In the genomic region with DNA sequence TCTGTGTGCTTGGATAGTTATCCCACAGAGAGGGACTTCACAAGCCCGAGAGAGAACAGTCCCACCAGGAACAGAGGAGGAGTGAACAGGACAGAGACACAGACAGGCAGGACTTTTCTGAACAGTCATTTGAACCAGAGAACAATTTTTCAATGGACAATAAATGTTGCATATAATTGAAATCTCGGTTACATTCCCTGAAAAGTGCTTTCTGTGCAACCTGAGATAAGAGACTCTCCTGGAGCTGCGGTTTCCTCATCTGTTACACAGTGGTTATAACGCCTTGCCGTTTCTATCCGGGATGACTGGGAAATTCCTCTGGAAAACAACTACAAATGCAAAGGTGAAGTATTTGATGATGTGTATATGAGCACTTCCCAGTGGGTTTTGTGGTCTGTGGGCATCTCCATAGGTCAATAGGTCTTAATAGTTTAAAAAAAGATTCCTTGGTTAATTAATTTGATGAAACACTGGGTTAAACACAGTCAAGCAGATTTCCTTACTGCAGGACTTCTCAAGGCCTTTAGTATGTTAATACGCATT, we compare ENCODE assay signal across 32 cellular contexts.
"Had no signal": no experiment of that assay in that cellular context is flagged by ENCODE, and none has a peak within 500 bp of the region (broad histone marks: within the 10 kb centered on the region; RNA-seq: fewer than 3 reads in every experiment).

No MANE protein-coding gene starts in this region.

- H3K36me3 Mint-ChIP-seq: activated naive CD4-positive, alpha-beta T cell treated with anti-CD3 and anti-CD28 coated beads, Interleukin-2, amount 50 U/mL, for 24 hours; stimulated activated memory B cell treated with anti-CD40 and anti-IgM and Interleukin-4, amounts not matched to agents 10 μg/mL and 1 μg/mL and 100 μg/mL, for 72 hours had no signal

- H3K4me1 Mint-ChIP-seq: activated CD4-positive, alpha-beta memory T cell treated with anti-CD3 and anti-CD28 coated beads, Interleukin-2, amount 10 ng/mL, durations not matched to agents 7 days and 5 days; activated naive CD4-positive, alpha-beta T cell treated with anti-CD3 and anti-CD28 coated beads, Interleukin-2, amount 50 U/mL, for 24 hours; stimulated activated memory B cell treated with anti-CD40 and anti-IgM and Interleukin-4, amounts not matched to agents 10 μg/mL and 1 μg/mL and 100 μg/mL, for 72 hours had no signal

- DNase-seq: activated CD4-positive, alpha-beta memory T cell treated with anti-CD3 and anti-CD28 coated beads, Interleukin-2, amount 10 ng/mL, durations not matched to agents 7 days and 5 days; activated CD4-positive, alpha-beta T cell treated with anti-CD3 and anti-CD28 coated beads for 48 hours; activated CD8-positive, alpha-beta memory T cell treated with anti-CD3 and anti-CD28 coated beads, Interleukin-2, amount 50 U/mL, for 48 hours; activated naive CD8-positive, alpha-beta T cell treated with anti-CD3 and anti-CD28 coated beads, Interleukin-2, amount 50 U/mL, for 24 hours; activated T-cell treated with anti-CD3 and anti-CD28 coated beads, Interleukin-2, amount 50 U/mL, for 24 hours; amygdala; dermis blood vessel endothelial cell; effector CD4-positive, alpha-beta T cell; esophagus squamous epithelium; foreskin melanocyte; left ventricle myocardium inferior; ovary; retina; small intestine; stimulated activated CD4-positive, alpha-beta T cell treated with anti-CD3 and anti-CD28 coated beads, Interleukin-4, amount 100 ng/mL, for 4 hours; stimulated activated CD8-positive, alpha-beta memory T cell treated with anti-CD3 and anti-CD28 coated beads, Interleukin-4, amount 100 ng/mL, for 48 hours; stimulated activated naive CD8-positive, alpha-beta T cell treated with anti-CD3 and anti-CD28 coated beads, Interleukin-15, amount 100 ng/mL, for 72 hours; substantia nigra; T-helper 1 cell; T-helper 9 cell; upper lobe of left lung had no signal

- H3K27me3 Mint-ChIP-seq: activated CD4-positive, alpha-beta memory T cell treated with anti-CD3 and anti-CD28 coated beads, Interleukin-2, amount 10 ng/mL, durations not matched to agents 7 days and 5 days; activated naive CD4-positive, alpha-beta T cell treated with anti-CD3 and anti-CD28 coated beads, Interleukin-2, amount 50 U/mL, for 24 hours; activated naive CD8-positive, alpha-beta T cell treated with anti-CD3 and anti-CD28 coated beads, Interleukin-2, amount 50 U/mL, for 24 hours; activated T-cell treated with anti-CD3 and anti-CD28 coated beads, Interleukin-2, amount 50 U/mL, for 24 hours; stimulated activated memory B cell treated with anti-CD40 and anti-IgM and Interleukin-4, amounts not matched to agents 10 μg/mL and 1 μg/mL and 100 μg/mL, for 72 hours had no signal

- H3K4me3 Mint-ChIP-seq: activated CD4-positive, alpha-beta memory T cell treated with anti-CD3 and anti-CD28 coated beads, Interleukin-2, amount 10 ng/mL, durations not matched to agents 7 days and 5 days; activated naive CD4-positive, alpha-beta T cell treated with anti-CD3 and anti-CD28 coated beads, Interleukin-2, amount 50 U/mL, for 24 hours; activated naive CD8-positive, alpha-beta T cell treated with anti-CD3 and anti-CD28 coated beads, Interleukin-2, amount 50 U/mL, for 24 hours; activated T-cell treated with anti-CD3 and anti-CD28 coated beads, Interleukin-2, amount 50 U/mL, for 24 hours; nephron; stimulated activated memory B cell treated with anti-CD40 and anti-IgM and Interleukin-4, amounts not matched to agents 10 μg/mL and 1 μg/mL and 100 μg/mL, for 72 hours; stimulated activated naive CD8-positive, alpha-beta T cell treated with anti-CD3 and anti-CD28 coated beads, Interleukin-15, amount 100 ng/mL, for 72 hours had no signal

- H3K27ac ChIP-seq: esophagus squamous epithelium, left ventricle myocardium inferior, ovary, upper lobe of left lung, vagina, VCaP had no signal

- H3K36me3 ChIP-seq: esophagus squamous epithelium, left ventricle myocardium inferior, ovary, upper lobe of left lung, vagina had no signal

- FAIRE-seq: bronchial epithelial cell, colon, small intestine, TTC549 had no signal

- H3K27ac Mint-ChIP-seq: activated CD4-positive, alpha-beta memory T cell treated with anti-CD3 and anti-CD28 coated beads, Interleukin-2, amount 10 ng/mL, durations not matched to agents 7 days and 5 days; activated naive CD4-positive, alpha-beta T cell treated with anti-CD3 and anti-CD28 coated beads, Interleukin-2, amount 50 U/mL, for 24 hours; activated naive CD8-positive, alpha-beta T cell treated with anti-CD3 and anti-CD28 coated beads, Interleukin-2, amount 50 U/mL, for 24 hours; activated T-cell treated with anti-CD3 and anti-CD28 coated beads, Interleukin-2, amount 50 U/mL, for 24 hours; activated T-helper 2 cell treated with anti-CD3 and anti-CD28 coated beads, Interferon-gamma antibody, Interleukin-2, Interleukin-4, amounts not matched to agents 10 μg/mL and 5 μg/mL and 100 μg/mL, durations not matched to agents 14 hours and 24 hours and 36 hours; nephron; progenitor cell of endocrine pancreas; stimulated activated memory B cell treated with anti-CD40 and anti-IgM and Interleukin-4, amounts not matched to agents 10 μg/mL and 1 μg/mL and 100 μg/mL, for 72 hours had no signal

- H3K9me3 ChIP-seq: esophagus squamous epithelium, left ventricle myocardium inferior, ovary, upper lobe of left lung, vagina had no signal

- H3K9me3 Mint-ChIP-seq: activated CD4-positive, alpha-beta memory T cell treated with anti-CD3 and anti-CD28 coated beads, Interleukin-2, amount 10 ng/mL, durations not matched to agents 7 days and 5 days; activated naive CD4-positive, alpha-beta T cell treated with anti-CD3 and anti-CD28 coated beads, Interleukin-2, amount 50 U/mL, for 24 hours; activated naive CD8-positive, alpha-beta T cell treated with anti-CD3 and anti-CD28 coated beads, Interleukin-2, amount 50 U/mL, for 24 hours; activated T-cell treated with anti-CD3 and anti-CD28 coated beads, Interleukin-2, amount 50 U/mL, for 24 hours; activated T-helper 2 cell treated with anti-CD3 and anti-CD28 coated beads, Interferon-gamma antibody, Interleukin-2, Interleukin-4, amounts not matched to agents 10 μg/mL and 5 μg/mL and 100 μg/mL, durations not matched to agents 14 hours and 24 hours and 36 hours; nephron; stimulated activated memory B cell treated with anti-CD40 and anti-IgM and Interleukin-4, amounts not matched to agents 10 μg/mL and 1 μg/mL and 100 μg/mL, for 72 hours; stimulated activated naive CD8-positive, alpha-beta T cell treated with anti-CD3 and anti-CD28 coated beads, Interleukin-15, amount 100 ng/mL, for 72 hours had no signal

- H3K27me3 ChIP-seq: ovary, upper lobe of left lung, vagina had no signal

- H3K4me3 ChIP-seq: esophagus squamous epithelium, left ventricle myocardium inferior, lung, ovary, upper lobe of left lung, vagina had no signal

- H3K4me1 ChIP-seq: esophagus squamous epithelium, left ventricle myocardium inferior, upper lobe of left lung, vagina had no signal
